1 cellular context compared by ENCODE assay signal in genomic region chr9:124220551-124221451, GRCh38.
TF ChIP-seq lines count a peak whose summit lies in the region.

No MANE protein-coding gene starts in this region.

TF ChIP-seq in HepG2, 621 proteins besides CTCF, POLR2A, EP300 and RAD21 (continued from another document):
- TF ChIP-seq ARID3A (IDR thresholded peaks at IDR 0.05; ENCODE audit: low read depth, low read length) (peak; percentile 31; the same call in 1 of the 2 replicates), TEAD3 (CRISPR knock-in tag; optimal IDR thresholded peaks at IDR 0.05; ENCODE audit: borderline replicate concordance) (no peak), ZNF646 (CRISPR knock-in tag; IDR thresholded peaks at IDR 0.05) (no peak), ZNF660 (CRISPR knock-in tag; IDR thresholded peaks at IDR 0.05; ENCODE audit: borderline replicate concordance, low read depth) (no peak), ZNF317 (CRISPR knock-in tag; IDR thresholded peaks at IDR 0.05) (no peak)
